In genomic region chr1:41682845-41683630, GRCh38 we compare ENCODE assay signal across 13 cellular contexts.
DNase-seq lines count a peak whose midpoint lies in the region; ATAC-seq and TF ChIP-seq lines count a peak whose summit lies in the region.
"Had no signal": no experiment of that assay in that cellular context is flagged by ENCODE, and none has a peak within 500 bp of the region (broad histone marks: within the 10 kb centered on the region; RNA-seq: fewer than 3 reads in every experiment).

No MANE protein-coding gene starts in this region.

- H3K4me2 ChIP-seq in HCT116 (ENCODE audit: low read length): peak overlapping the region; percentile 77; the same call in 1 of the 2 replicates

- ATAC-seq in CD4-positive, alpha-beta T cell (ENCODE audit: poor library complexity): no peak
- no peak for ATAC-seq in HCT116
- ATAC-seq: Right ventricle myocardium inferior had no signal

- H3K27me3 ChIP-seq in CD4-positive, alpha-beta T cell (ENCODE audit: control insufficient read depth, insufficient read depth, low read length): no peaks in the 10 kb centered on the region
- H3K27me3 ChIP-seq in HCT116 (ENCODE audit: insufficient read depth, low read length): no peaks in the 10 kb centered on the region
- H3K27me3 ChIP-seq in prostate gland (replicated peaks; ENCODE audit: insufficient read depth): no peaks in the 10 kb centered on the region
- no peaks in the 10 kb centered on the region for H3K27me3 ChIP-seq in uterus

- H3K4me1 Mint-ChIP-seq in CD4-positive, alpha-beta T cell (ENCODE audit: low read depth): peaks cover 54% of the 10 kb centered on the region
- H3K4me1 Mint-ChIP-seq in activated CD4-positive, alpha-beta memory T cell treated with anti-CD3 and anti-CD28 coated beads for 36 hours (ENCODE audit: low read depth): peaks cover 55% of the 10 kb centered on the region

- H3K27ac Mint-ChIP-seq in CD4-positive, alpha-beta T cell: peak overlapping the region; percentile 5
- H3K27ac Mint-ChIP-seq in activated CD4-positive, alpha-beta memory T cell treated with anti-CD3 and anti-CD28 coated beads for 36 hours: peak overlapping the region; percentile 36

- no peak for DNase-seq in CD4-positive, alpha-beta T cell
- no peak for DNase-seq in HCT116 (ENCODE audit: low read depth, low spot score)
- DNase-seq in activated CD4-positive, alpha-beta memory T cell treated with anti-CD3 and anti-CD28 coated beads for 36 hours: no peak
- peak; percentile 44 for DNase-seq in kidney tubule cell (ENCODE audit: low spot score)
- no peak for DNase-seq in prostate gland (ENCODE audit: low spot score)
- no peak for DNase-seq in uterus
- no peak for DNase-seq in HPDE6-E6E7 (ENCODE audit: extremely low spot score)
- DNase-seq in middle frontal gyrus (ENCODE audit: extremely low spot score, low spot score): no peak
- DNase-seq: left ventricle myocardium inferior, NCI-H446 had no signal

- H3K36me3 Mint-ChIP-seq in CD4-positive, alpha-beta T cell (ENCODE audit: low read depth): no peaks in the 10 kb centered on the region
- no peaks in the 10 kb centered on the region for H3K36me3 Mint-ChIP-seq in activated CD4-positive, alpha-beta memory T cell treated with anti-CD3 and anti-CD28 coated beads for 36 hours

- TF ChIP-seq CTCF in CD4-positive, alpha-beta T cell (IDR thresholded peaks at IDR 0.05): no peak
- no peak for TF ChIP-seq CTCF in HCT116 (IDR thresholded peaks at IDR 0.05 in 2 of 3, conservative IDR thresholded peaks at IDR 0.05 in 1 of 3; ENCODE audit: borderline replicate concordance in 1 of 3, insufficient read depth in 1 of 3, low read depth in 2 of 3, low read length in 2 of 3)
- no peak for TF ChIP-seq CTCF in prostate gland (IDR thresholded peaks at IDR 0.05)
- no peak for TF ChIP-seq CTCF in uterus (IDR thresholded peaks at IDR 0.05)

- no peak for TF ChIP-seq RAD21 in HCT116 (IDR thresholded peaks at IDR 0.05; ENCODE audit: low read depth)

- H2AFZ ChIP-seq in HCT116 (ENCODE audit: low read depth, low read length, poor library complexity, severe bottlenecking): no peak overlapping the region

- no peaks in the 10 kb centered on the region for H3K9me3 Mint-ChIP-seq in CD4-positive, alpha-beta T cell
- no peaks in the 10 kb centered on the region for H3K9me3 Mint-ChIP-seq in activated CD4-positive, alpha-beta memory T cell treated with anti-CD3 and anti-CD28 coated beads for 36 hours

- H3K4me3 Mint-ChIP-seq in CD4-positive, alpha-beta T cell: peak overlapping the region; percentile 63
- no peak overlapping the region for H3K4me3 Mint-ChIP-seq in activated CD4-positive, alpha-beta memory T cell treated with anti-CD3 and anti-CD28 coated beads for 36 hours

- H4K20me1 ChIP-seq in HCT116 (ENCODE audit: insufficient read depth): no peaks in the 10 kb centered on the region

- H3K4me1 ChIP-seq in HCT116 (ENCODE audit: control insufficient read depth in 1 of 2, insufficient read depth in 2 of 2, low read length in 2 of 2) (peaks cover 11 to 27% of the 10 kb centered on the region in 2 experiments), prostate gland (replicated peaks) (no peaks in the 10 kb centered on the region), uterus (no peaks in the 10 kb centered on the region)

- CTCF ChIA-PET in CD4-positive, alpha-beta T cell (lab: Charles Lee): no interaction called here
- CTCF ChIA-PET in HCT116 (lab: Charles Lee): no interaction called here
- CTCF ChIA-PET in activated CD4-positive, alpha-beta memory T cell treated with anti-CD3 and anti-CD28 coated beads for 36 hours (lab: Charles Lee): interaction anchor here (0.6 to 1.7 kb wide), 3 partner anchors 10 to 491 kb away, joined by 3 to 4 read pairs (median 4); no protein-coding TSS in a partner anchor

- POLR2A ChIA-PET in CD4-positive, alpha-beta T cell (lab: Charles Lee): interaction anchor here (1.0 to 3.3 kb wide), 3 partner anchors 10 to 209 kb away, joined by 3 to 29 read pairs (median 4); no protein-coding TSS in a partner anchor
- POLR2A ChIA-PET in HCT116 (lab: Charles Lee): no interaction called here
- POLR2A ChIA-PET in activated CD4-positive, alpha-beta memory T cell treated with anti-CD3 and anti-CD28 coated beads for 36 hours (lab: Charles Lee): interaction anchor here (0.9 to 3.7 kb wide), 6 partner anchors 10 to 75 kb away, joined by 3 to 12 read pairs (median 4); no protein-coding TSS in a partner anchor

- RAD21 ChIA-PET in HCT116 (lab: Charles Lee; ENCODE audit: low non-redundant PET in 1 of 2, low total read pairs in 2 of 2, uncharacterized antibody in 2 of 2, unreplicated experiment in 2 of 2): no interaction called here

- intact Hi-C loops in CD4-positive, alpha-beta T cell (cut with DNase I, micrococcal nuclease): no loop called here
- intact Hi-C loops in HCT116 (cut with micrococcal nuclease) (no loop called here), prostate gland (cut with DNase I) (no loop called here), uterus (cut with DNase I; ENCODE audit: low total_unique reads) (no loop called here)
- intact Hi-C loops in activated CD4-positive, alpha-beta memory T cell treated with anti-CD3 and anti-CD28 coated beads for 36 hours (cut with micrococcal nuclease): no loop called here

- H3K4me3 ChIP-seq in HCT116 (replicated peaks in 1 of 2; ENCODE audit: low read depth in 1 of 2, low read length in 2 of 2): no peak overlapping the region
- no peak overlapping the region for H3K4me3 ChIP-seq in prostate gland
- no peak overlapping the region for H3K4me3 ChIP-seq in uterus
- H3K4me3 ChIP-seq: left ventricle myocardium inferior, thoracic aorta had no signal

- BruUV-seq in HCT116 (replicated peaks; lab: Mats Ljungman, UMichigan): no TSS peak

- H3K36me3 ChIP-seq in HCT116 (ENCODE audit: control insufficient read depth in 1 of 2, insufficient read depth in 2 of 2, low read length in 2 of 2) (no peaks in the 10 kb centered on the region), prostate gland (no peaks in the 10 kb centered on the region), uterus (no peaks in the 10 kb centered on the region)
- H3K36me3 ChIP-seq: left ventricle myocardium inferior, thoracic aorta had no signal

- H3K27ac ChIP-seq in CD4-positive, alpha-beta T cell (ENCODE audit: low read depth, low read length): no peak overlapping the region
- H3K27ac ChIP-seq in HCT116 (ENCODE audit: low read depth, low read length) (no peak overlapping the region; the same call in 1 of the 2 replicates), prostate gland (no peak overlapping the region), uterus (no peak overlapping the region)
- H3K27ac ChIP-seq: thoracic aorta, VCaP had no signal

- no peaks in the 10 kb centered on the region for H3K27me3 Mint-ChIP-seq in CD4-positive, alpha-beta T cell
- H3K27me3 Mint-ChIP-seq in activated CD4-positive, alpha-beta memory T cell treated with anti-CD3 and anti-CD28 coated beads for 36 hours: no peaks in the 10 kb centered on the region

- H3K9me3 ChIP-seq in CD4-positive, alpha-beta T cell (ENCODE audit: control insufficient read depth, low read length): no peaks in the 10 kb centered on the region
- H3K9me3 ChIP-seq in HCT116 (ENCODE audit: control insufficient read depth in 1 of 2, insufficient read depth in 1 of 2, low read depth in 1 of 2, low read length in 2 of 2) (no peaks in the 10 kb centered on the region), prostate gland (no peaks in the 10 kb centered on the region), uterus (no peaks in the 10 kb centered on the region)
- H3K9me3 ChIP-seq: left ventricle myocardium inferior, thoracic aorta had no signal

- TF ChIP-seq POLR2A in HCT116 (IDR thresholded peaks at IDR 0.05; ENCODE audit: borderline replicate concordance, extremely low read depth, insufficient read depth, insufficient read length): no peak
- no peak for TF ChIP-seq POLR2A in prostate gland (IDR thresholded peaks at IDR 0.05)
- no peak for TF ChIP-seq POLR2A in uterus (IDR thresholded peaks at IDR 0.05)

- H3K9me2 ChIP-seq in HCT116 (ENCODE audit: insufficient read depth): no peaks in the 10 kb centered on the region

- WGBS in prostate gland: 95% methylated on average over 6 of the region's 6 CpGs

- H3K79me2 ChIP-seq in HCT116 (ENCODE audit: insufficient read depth, low read length): no peaks in the 10 kb centered on the region

- H3K9ac ChIP-seq in HCT116 (ENCODE audit: low read length): no peak overlapping the region

TF ChIP-seq in HCT116, 20 proteins besides CTCF, POLR2A, EP300 and RAD21 (continues in another document):
- TF ChIP-seq MAX (IDR thresholded peaks at IDR 0.05) (no peak), SRF (IDR thresholded peaks at IDR 0.05; ENCODE audit: low read depth) (no peak), EZH2phosphoT487 (IDR thresholded peaks at IDR 0.05; ENCODE audit: borderline replicate concordance) (no peak), REST (IDR thresholded peaks at IDR 0.05; ENCODE audit: low read depth) (no peak), TCF7L2 (IDR thresholded peaks at IDR 0.05; ENCODE audit: borderline replicate concordance, extremely low read depth, insufficient read depth, insufficient read length) (no peak), CBX3 (IDR thresholded peaks at IDR 0.05; ENCODE audit: low read depth) (no peak), SP1 (IDR thresholded peaks at IDR 0.05; ENCODE audit: low read depth) (no peak)
